Comparison of ENCODE assay signal across 10 cellular contexts in genomic region chr13:92074658-92075057, GRCh38.
DNase-seq lines count a peak whose midpoint lies in the region; ATAC-seq and TF ChIP-seq lines count a peak whose summit lies in the region.
"Had no signal": no experiment of that assay in that cellular context is flagged by ENCODE, and none has a peak within 500 bp of the region (broad histone marks: within the 10 kb centered on the region; RNA-seq: fewer than 3 reads in every experiment).

No MANE protein-coding gene starts in this region.

- no peak overlapping the region for H3K27ac ChIP-seq in foreskin keratinocyte
- H3K27ac ChIP-seq: SK-N-MC had no signal

- H3K4me3 ChIP-seq in H7 (ENCODE audit: insufficient read depth, low read depth, low read length): no peak overlapping the region
- H3K4me3 ChIP-seq: SK-N-MC had no signal

- no peaks in the 10 kb centered on the region for H3K27me3 ChIP-seq in H7 (ENCODE audit: control insufficient read depth, insufficient read depth, low read length)
- H3K27me3 ChIP-seq in foreskin keratinocyte: no peaks in the 10 kb centered on the region

- no peak for ATAC-seq in foreskin keratinocyte

- TF ChIP-seq CTCF in foreskin keratinocyte (conservative IDR thresholded peaks at IDR 0.05) (peak; percentile 22), GM20000 (IDR thresholded peaks at IDR 0.05; ENCODE audit: extremely low read depth, missing control alignments) (no peak)

- DNase-seq in A172 (ENCODE audit: low spot score) (peak; percentile 15), H7 (peak; percentile 8), NOMO-1 treated with dmso at 0.1 percent for 144 hours (lab: John Stamatoyannopoulos, UW; ENCODE audit: unreplicated experiment) (peak; percentile 12), foreskin keratinocyte (peak in 1 of 2 donors; percentile 2), GM20000 (ENCODE audit: low spot score) (no peak), NCI-H2081 treated with DMSO at 0.1 percent for 48 hours (lab: John Stamatoyannopoulos, UW) (no peak), amniotic stem cell (lab: John Stamatoyannopoulos, UW) (no peak), UCSD-AML1 (lab: John Stamatoyannopoulos, UW; ENCODE audit: unreplicated experiment) (no peak)
- DNase-seq: CD4-positive, CD25-positive, alpha-beta regulatory T cell had no signal

- H3K4me1 ChIP-seq in foreskin keratinocyte: no peaks in the 10 kb centered on the region

- H3K36me3 ChIP-seq in H7 (replicated peaks; ENCODE audit: control insufficient read depth, insufficient read depth, low read length): no peaks in the 10 kb centered on the region

Comparison
In these comparisons a context has a peak if more than half of its experiments do, and no peak if none do; other contexts are left out.
1. DNase-seq: peak in A172 (single experiment), H7 (single experiment) and NOMO-1 treated with dmso at 0.1 percent for 144 hours (single experiment); none in GM20000 (single experiment), NCI-H2081 treated with DMSO at 0.1 percent for 48 hours (single experiment), amniotic stem cell (single experiment) and UCSD-AML1 (single experiment).